In the genomic region with DNA sequence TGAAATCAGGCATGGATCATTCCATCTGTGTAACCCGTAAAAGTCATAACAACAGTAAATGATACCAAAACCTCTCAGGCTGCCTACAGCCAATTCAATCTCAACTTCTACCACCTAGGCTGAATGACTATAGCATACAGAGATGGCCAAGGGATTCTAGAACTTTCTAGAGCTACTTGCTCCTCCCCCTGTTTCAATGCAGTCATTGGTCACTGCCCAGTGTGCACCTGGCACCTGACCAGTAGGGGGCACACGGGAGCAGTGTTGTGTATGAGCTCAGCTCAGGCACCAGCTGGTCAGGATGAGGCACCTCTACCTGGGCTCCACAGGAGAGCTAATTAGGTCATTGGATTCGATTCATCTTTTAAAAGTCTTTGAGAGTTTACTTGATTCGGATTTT, we compare ENCODE assay signal across 8 cellular contexts.
DNase-seq lines count a peak whose midpoint lies in the region; TF ChIP-seq lines count a peak whose summit lies in the region.

No MANE protein-coding gene starts in this region.

- H3K56ac ChIP-seq in H9 (ENCODE audit: insufficient read length, low read depth, low read length) = no peak overlapping the region

- no peaks in the 10 kb centered on the region for H3K9me3 ChIP-seq in H9 (ENCODE audit: control insufficient read depth, low read depth, low read length)
- H3K9me3 ChIP-seq in iPS DF 6.9 (ENCODE audit: control insufficient read depth, insufficient read depth, low read length) = no peaks in the 10 kb centered on the region

- H2BK120ac ChIP-seq in H9 (ENCODE audit: low read depth, low read length, poor library complexity, severe bottlenecking) = no peak overlapping the region

- H4K91ac ChIP-seq in H9 (ENCODE audit: insufficient read length, low read depth, low read length) = no peak overlapping the region

- H3K79me1 ChIP-seq in H9 (ENCODE audit: insufficient read depth, low read depth, low read length, poor library complexity, severe bottlenecking) = no peaks in the 10 kb centered on the region

- H3K4me1 ChIP-seq in H9 (ENCODE audit: insufficient read depth, low read length) (no peaks in the 10 kb centered on the region), iPS DF 6.9 (ENCODE audit: control insufficient read depth, insufficient read depth, low read length) (no peaks in the 10 kb centered on the region)

- no peak overlapping the region for H2BK5ac ChIP-seq in H9 (ENCODE audit: insufficient read length, low read length)

- no peaks in the 10 kb centered on the region; a peak in 1 of 7 replicates for H3K36me3 Mint-ChIP-seq in H9 (ENCODE audit: insufficient read depth in 1 of 3, low read depth in 3 of 3)

- H3K27me3 ChIP-seq in H9 (ENCODE audit: insufficient read depth, low read length) (no peaks in the 10 kb centered on the region), iPS DF 6.9 (ENCODE audit: control insufficient read depth, insufficient read depth, low read length) (no peaks in the 10 kb centered on the region)

- no peak overlapping the region for H2AFZ ChIP-seq in H9 (ENCODE audit: low read length)

- TF ChIP-seq CTCF in H9 (conservative IDR thresholded peaks at IDR 0.05) = peak; percentile 95

- H3K4me3 Mint-ChIP-seq in H9 = no peak overlapping the region

- H3K4me1 Mint-ChIP-seq in H9 = peaks cover 3 to 9% of the 10 kb centered on the region in 2 experiments; a peak in 3 of 4 replicates

- H3K23ac ChIP-seq in H9 (ENCODE audit: insufficient read length, low read depth, low read length) = no peak overlapping the region

- H3T11ph ChIP-seq in H9 (ENCODE audit: low read length) = no peak overlapping the region

- H3K27ac ChIP-seq in H9 (ENCODE audit: insufficient read length, low read depth, low read length) (no peak overlapping the region), iPS DF 6.9 (ENCODE audit: low read length) (no peak overlapping the region)

- H3K79me2 ChIP-seq in H9 (ENCODE audit: insufficient read depth, low read length) = no peaks in the 10 kb centered on the region

- no peaks in the 10 kb centered on the region for H3K23me2 ChIP-seq in H9 (ENCODE audit: insufficient read length, low read depth, low read length, poor library complexity, severe bottlenecking)

- H4K20me1 ChIP-seq in H9 (ENCODE audit: control insufficient read depth, insufficient read depth, insufficient read length) = no peaks in the 10 kb centered on the region

- no peak overlapping the region for H3K9ac ChIP-seq in H9 (ENCODE audit: extremely low read depth, insufficient read length, low read length)

- no peak overlapping the region for H3K14ac ChIP-seq in H9 (ENCODE audit: insufficient read depth, low read length)

- no peaks in the 10 kb centered on the region for H3K36me3 ChIP-seq in iPS DF 6.9 (ENCODE audit: control insufficient read depth, insufficient read depth, low read length)

- H2BK20ac ChIP-seq in H9 (ENCODE audit: low read depth, low read length, poor library complexity, severe bottlenecking) = no peak overlapping the region

- no peak overlapping the region for H2BK12ac ChIP-seq in H9 (ENCODE audit: insufficient read length, low read depth, low read length)

- H3K9me3 Mint-ChIP-seq in H9 = peaks cover 0 to 2% of the 10 kb centered on the region in 2 experiments; a peak in 1 of 5 replicates

- H3K4ac ChIP-seq in H9 (ENCODE audit: low read depth, low read length) = no peak overlapping the region

- no peak overlapping the region for H4K5ac ChIP-seq in H9 (ENCODE audit: insufficient read length, low read depth, low read length)

- WGBS in H9 (ENCODE audit: extremely low coverage, insufficient read length, low lambda C conversion rate) = no CpG with 5 or more reads among the region's 4 CpGs
- WGBS in iPS DF 6.9 (ENCODE audit: insufficient coverage, insufficient read length) = no CpG with 5 or more reads among the region's 4 CpGs

- no peak overlapping the region for H2BK15ac ChIP-seq in H9 (ENCODE audit: low read depth, low read length)

- H4K8ac ChIP-seq in H9 (replicated peaks; ENCODE audit: insufficient read length, low read depth, low read length) = no peak overlapping the region

- H3K27ac Mint-ChIP-seq in H9 = no peak overlapping the region

- H2AK5ac ChIP-seq in H9 (ENCODE audit: insufficient read length, low read length) = no peak overlapping the region

- peaks cover 2% of the 10 kb centered on the region for H3K27me3 Mint-ChIP-seq in H9 (ENCODE audit: low read depth)

- H3K4me2 ChIP-seq in H9 (ENCODE audit: insufficient read depth, insufficient read length, low read length) = no peak overlapping the region

- H3K18ac ChIP-seq in H9 (ENCODE audit: insufficient read length, low read depth, low read length) = no peak overlapping the region

- no peak overlapping the region for H3K4me3 ChIP-seq in iPS DF 6.9 (ENCODE audit: low read length)

- DNase-seq in SKM-1 treated with dmso at 0.1 percent for 144 hours (lab: John Stamatoyannopoulos, UW; ENCODE audit: unreplicated experiment) (peak; percentile 6), SKM-1 (lab: John Stamatoyannopoulos, UW; ENCODE audit: unreplicated experiment) (no peak), H9 (peak; percentile 73), NCI-H1092 treated with DMSO at 0.1 percent for 48 hours (lab: John Stamatoyannopoulos, UW) (peak; percentile 19), activated T-cell treated with anti-CD3 and anti-CD28 coated beads for 24 hours (ENCODE audit: low read depth) (peak; percentile 15), iPS DF 6.9 (ENCODE audit: low read depth, low spot score) (peak; percentile 87), T1000 (lab: John Stamatoyannopoulos, UW) (no peak)
- peak; percentile 7 to 14 for DNase-seq in stimulated activated CD8-positive, alpha-beta memory T cell treated with anti-CD3 and anti-CD28 coated beads, Interleukin-4, amount 100 ng/mL, for 4 hours (ENCODE audit: low read depth in 2 of 2, low spot score in 1 of 2)

Comparison
In these comparisons a context has a peak if more than half of its experiments do, and no peak if none do; other contexts are left out.
1. DNase-seq: peak in SKM-1 treated with dmso at 0.1 percent for 144 hours (single experiment), H9 (single experiment), NCI-H1092 treated with DMSO at 0.1 percent for 48 hours (single experiment), activated T-cell treated with anti-CD3 and anti-CD28 coated beads for 24 hours (single experiment), iPS DF 6.9 (single experiment) and stimulated activated CD8-positive, alpha-beta memory T cell treated with anti-CD3 and anti-CD28 coated beads, Interleukin-4, amount 100 ng/mL, for 4 hours (2 of 2); none in SKM-1 (single experiment) and T1000 (single experiment).